In genomic region chr3:159534496-159534895, GRCh38 we compare ENCODE assay signal across 23 cellular contexts.
DNase-seq lines count a peak whose midpoint lies in the region; ATAC-seq, FAIRE-seq and TF ChIP-seq lines count a peak whose summit lies in the region.
"Had no signal": no experiment of that assay in that cellular context is flagged by ENCODE, and none has a peak within 500 bp of the region (broad histone marks: within the 10 kb centered on the region; RNA-seq: fewer than 3 reads in every experiment).

No MANE protein-coding gene starts in this region.

- POLR2A ChIA-PET in A549 (lab: Yijun Ruan, JAX) = no interaction called here

- no peak for TF ChIP-seq CTCF in A549 (IDR thresholded peaks at IDR 0.05)

- TF ChIP-seq EP300 in A549 (IDR thresholded peaks at IDR 0.05) = no peak

- ATAC-seq in A549 (no peak), HG03521 (IDR thresholded peaks at IDR 0.05; ENCODE audit: unreplicated experiment) (no peak)
- ATAC-seq: CD8-positive, alpha-beta T cell had no signal

- no peaks in the 10 kb centered on the region for H3K4me1 ChIP-seq in A549
- H3K4me1 ChIP-seq: BLaER1 treated with 17β-estradiol and CSF1 and Interleukin-3, amounts not matched to agents 10 nM and 100 nM; Caco-2 had no signal

- CTCF ChIA-PET in A549 (lab: Yijun Ruan, JAX) = interaction anchor here (0.6 kb wide), 1 partner anchor 610 kb away, joined by 4 read pairs; no protein-coding TSS in a partner anchor

- WGBS in A549 (ENCODE audit: missing lambda C conversion rate) = 17% methylated on average over 3 of the region's 3 CpGs

- no peaks in the 10 kb centered on the region for H3K9me3 ChIP-seq in A549
- H3K9me3 ChIP-seq: BLaER1 treated with 17β-estradiol and CSF1 and Interleukin-3, amounts not matched to agents 10 nM and 100 nM; Caco-2 had no signal

- no peak overlapping the region for H3K4me2 ChIP-seq in A549
- H3K4me2 ChIP-seq: BLaER1 treated with 17β-estradiol and CSF1 and Interleukin-3, amounts not matched to agents 10 nM and 100 nM had no signal

- H3K27ac ChIP-seq in A549 = no peak overlapping the region
- H3K27ac ChIP-seq: BLaER1 treated with 17β-estradiol and CSF1 and Interleukin-3, amounts not matched to agents 10 nM and 100 nM; C4-2B had no signal

- no peak for TF ChIP-seq POLR2A in A549 (IDR thresholded peaks at IDR 0.05; ENCODE audit: low read length)

- no peak for TF ChIP-seq RAD21 in A549 (conservative IDR thresholded peaks at IDR 0.05 in 1 of 2, IDR thresholded peaks at IDR 0.05 in 1 of 2)

- DNase-seq in A549 (ENCODE audit: low read depth in 1 of 2, low spot score in 1 of 2) = no peak
- peak; percentile 7 for DNase-seq in HT1080 (ENCODE audit: low read depth)
- peak; percentile 21 for DNase-seq in glomerular visceral epithelial cell (ENCODE audit: extremely low spot score)
- DNase-seq in myocyte (ENCODE audit: low read depth) = peak; percentile 1
- no peak for DNase-seq in OCI-M2 (lab: John Stamatoyannopoulos, UW; ENCODE audit: unreplicated experiment)
- DNase-seq in HK-2 (ENCODE audit: unreplicated experiment) = no peak
- DNase-seq in NCI-H526 treated with DMSO at 0.1 percent for 48 hours (lab: John Stamatoyannopoulos, UW) = no peak
- DNase-seq: 8988T; AML-193; Caco-2; Calu3; CD4-positive, alpha-beta T cell; CD8-positive, alpha-beta T cell; DMS79 treated with DMSO at 0.1 percent for 48 hours; GF-D8 had no signal

- FAIRE-seq in A549 (lab: Jason Lieb, UNC) = no peak
- FAIRE-seq: A204.1, D721Med, G401.6, GM12891, GM19239 had no signal

- no peak overlapping the region for H3K4me3 ChIP-seq in A549
- H3K4me3 ChIP-seq: BLaER1 treated with 17β-estradiol and CSF1 and Interleukin-3, amounts not matched to agents 10 nM and 100 nM had no signal

TF ChIP-seq in A549, 52 proteins besides CTCF, POLR2A, EP300 and RAD21:
- TF ChIP-seq MAFK (IDR thresholded peaks at IDR 0.05; ENCODE audit: partially characterized antibody) (no peak), TP53 (CRISPR knock-in tag; IDR thresholded peaks at IDR 0.05) (no peak), SREBF2 (IDR thresholded peaks at IDR 0.05) (no peak), FOSB (CRISPR knock-in tag; IDR thresholded peaks at IDR 0.05) (no peak), USF2 (IDR thresholded peaks at IDR 0.05) (peak; percentile 26; the same call in 1 of the 2 replicates), HDAC2 (IDR thresholded peaks at IDR 0.05) (no peak), EHMT2 (IDR thresholded peaks at IDR 0.05; ENCODE audit: low read depth) (no peak), POLR2AphosphoS2 (conservative IDR thresholded peaks at IDR 0.05; ENCODE audit: low read length) (no peak), HOXA7 (CRISPR knock-in tag; IDR thresholded peaks at IDR 0.05) (no peak)
TF ChIP-seq in A549: peak in this region for 1.

Comparison
In these comparisons a context has a peak if more than half of its experiments do, and no peak if none do; other contexts are left out.
1. DNase-seq: peak in HT1080 (single experiment), glomerular visceral epithelial cell (single experiment) and myocyte (single experiment); none in A549 (0 of 2), OCI-M2 (single experiment), HK-2 (single experiment) and NCI-H526 treated with DMSO at 0.1 percent for 48 hours (single experiment).